Comparison of ENCODE assay signal across 9 cellular contexts in the genomic region with DNA sequence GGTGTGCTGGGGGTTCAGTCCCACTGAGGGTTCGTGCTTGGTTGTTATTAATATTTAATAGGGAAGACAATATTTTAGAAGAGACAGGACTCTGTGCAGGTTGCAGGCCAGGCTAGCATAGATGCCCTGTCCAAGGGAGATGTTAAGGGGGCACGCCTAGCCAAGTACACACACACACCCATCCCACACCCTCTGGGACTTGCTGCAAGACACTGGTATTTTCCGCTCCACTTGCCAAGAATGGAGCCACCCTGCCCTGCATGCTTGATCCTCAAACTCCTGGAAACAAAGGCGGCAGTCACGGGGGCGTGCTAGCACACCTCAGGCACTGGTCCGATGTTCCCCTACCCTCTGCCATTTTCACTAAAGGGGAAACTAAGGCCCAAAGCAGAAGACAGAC.
DNase-seq lines count a peak whose midpoint lies in the region; ATAC-seq, FAIRE-seq and TF ChIP-seq lines count a peak whose summit lies in the region.
"Had no signal": no experiment of that assay in that cellular context is flagged by ENCODE, and none has a peak within 500 bp of the region (broad histone marks: within the 10 kb centered on the region; RNA-seq: fewer than 3 reads in every experiment).

No MANE protein-coding gene starts in this region.

- no peak for TF ChIP-seq EP300 in H1 (IDR thresholded peaks at IDR 0.05; ENCODE audit: borderline replicate concordance in 1 of 2, low read depth in 2 of 2, low read length in 2 of 2)

- no peak overlapping the region for H4K91ac ChIP-seq in H1 (replicated peaks; ENCODE audit: insufficient read length, low read length)

- CTCF ChIA-PET in PC-3 (lab: Charles Lee) = no interaction called here
- CTCF ChIA-PET in H1 (lab: Charles Lee; ENCODE audit: partially characterized antibody) = interaction anchor here (0.6 to 7.6 kb wide), 7 partner anchors 11 to 493 kb away, joined by 3 to 63 read pairs (median 5); no protein-coding TSS in a partner anchor
- CTCF ChIA-PET in GM10248 (lab: Yijun Ruan, JAX) = no interaction called here

- POLR2A ChIA-PET in PC-3 (lab: Charles Lee; ENCODE audit: unreplicated experiment) = interaction anchor here (0.5 kb wide), 1 partner anchor 201 kb away, joined by 6 read pairs; no protein-coding TSS in a partner anchor
- POLR2A ChIA-PET in H1 (lab: Charles Lee; ENCODE audit: partially characterized antibody) = interaction anchor here (1.5 to 4.8 kb wide), 2 partner anchors 11 to 86 kb away, joined by 3 to 24 read pairs; no protein-coding TSS in a partner anchor
- POLR2A ChIA-PET in GM10248 (lab: Yijun Ruan, JAX) = no interaction called here

- H3K9ac ChIP-seq in PC-3 (ENCODE audit: low read length) (no peak overlapping the region), H1 (replicated peaks in 1 of 4; ENCODE audit: extremely low read depth in 1 of 4, low read depth in 3 of 4, low read length in 3 of 4) (no peak overlapping the region; a peak in 1 of 7 replicates)

- H3K36me3 ChIP-seq in PC-3 (ENCODE audit: low read depth, low read length) = no peaks in the 10 kb centered on the region
- no peaks in the 10 kb centered on the region for H3K36me3 ChIP-seq in H1 (ENCODE audit: control insufficient read depth in 2 of 4, insufficient read depth in 4 of 4, low read length in 3 of 4)
- H3K36me3 ChIP-seq in mucosa of descending colon (ENCODE audit: low read depth) = no peaks in the 10 kb centered on the region

- H2BK15ac ChIP-seq in H1 (ENCODE audit: low read length) = no peak overlapping the region

- H3K14ac ChIP-seq in H1 (ENCODE audit: insufficient read length) = no peak overlapping the region

- no peak for FAIRE-seq in H1 (lab: Jason Lieb, UNC)
- FAIRE-seq: H54 had no signal

- no peak overlapping the region; the same call in 1 of the 2 replicates for H2BK20ac ChIP-seq in H1 (ENCODE audit: low read length)

- H3K27ac ChIP-seq in PC-3 (ENCODE audit: low read length) (no peak overlapping the region), H1 (ENCODE audit: low read depth, low read length) (no peak overlapping the region), temporal lobe (ENCODE audit: low read depth, low read length) (peak overlapping the region; percentile 94)
- H3K27ac ChIP-seq: SK-N-MC had no signal

- no peak overlapping the region for H4K5ac ChIP-seq in H1 (ENCODE audit: insufficient read length, low read depth, low read length)

- no peak overlapping the region for H2BK120ac ChIP-seq in H1 (replicated peaks; ENCODE audit: low read depth, low read length)

- H3K4me2 ChIP-seq in PC-3 (ENCODE audit: low read length) (no peak overlapping the region), H1 (ENCODE audit: insufficient read depth in 1 of 2, low read depth in 2 of 2, low read length in 2 of 2) (peak overlapping the region in 1 of 2 experiments; percentile 19; a peak in 1 of 4 replicates)

- intact Hi-C loops in PC-3 (cut with micrococcal nuclease) = no loop called here
- intact Hi-C loops in mucosa of descending colon (cut with DNase I, micrococcal nuclease) = no loop called here

- H3F3A ChIP-seq in PC-3 (ENCODE audit: low read length, unreplicated experiment) = no peaks in the 10 kb centered on the region

- H2BK5ac ChIP-seq in H1 (ENCODE audit: low read depth, low read length) = no peak overlapping the region

- TF ChIP-seq RAD21 in H1 (IDR thresholded peaks at IDR 0.05 in 1 of 2, conservative IDR thresholded peaks at IDR 0.05 in 1 of 2; ENCODE audit: low read depth in 2 of 2, low read length in 2 of 2) = no peak

- peak; percentile 54; the same call in 1 of the 2 replicates for ATAC-seq in PC-3
- ATAC-seq in mucosa of descending colon = peak; percentile 81

- no peak overlapping the region for H3K18ac ChIP-seq in H1 (ENCODE audit: extremely low read depth, low read length)

- H3K4ac ChIP-seq in H1 (replicated peaks; ENCODE audit: insufficient read length, low read depth, low read length) = no peak overlapping the region

- H3K9me3 ChIP-seq in PC-3 (ENCODE audit: low read length) (no peaks in the 10 kb centered on the region), H1 (ENCODE audit: insufficient read depth in 2 of 2, low read depth in 1 of 2, low read length in 1 of 2) (no peaks in the 10 kb centered on the region), mucosa of descending colon (no peaks in the 10 kb centered on the region)

- H3K79me2 ChIP-seq in PC-3 (ENCODE audit: low read length) (no peaks in the 10 kb centered on the region), H1 (ENCODE audit: control insufficient read depth in 1 of 2, insufficient read depth in 2 of 2, low read length in 2 of 2) (peaks cover 4 to 99% of the 10 kb centered on the region in 2 experiments; a peak in 3 of 4 replicates)

- H2AK5ac ChIP-seq in H1 (ENCODE audit: low read depth, low read length) = peak overlapping the region; percentile 78

- H4K8ac ChIP-seq in H1 (ENCODE audit: extremely low read depth, insufficient read depth, low read length) = no peak overlapping the region; the same call in 1 of the 2 replicates

- no peaks in the 10 kb centered on the region for H3K9me2 ChIP-seq in PC-3 (replicated peaks; ENCODE audit: low read length)

- H4K20me1 ChIP-seq in PC-3 (ENCODE audit: low read length) = no peaks in the 10 kb centered on the region
- peaks cover 22 to 43% of the 10 kb centered on the region in 2 experiments for H4K20me1 ChIP-seq in H1 (replicated peaks in 1 of 2; ENCODE audit: control insufficient read depth in 1 of 2, insufficient read depth in 2 of 2, low read length in 2 of 2)

- no TSS peak for BruUV-seq in PC-3 (replicated peaks; lab: Mats Ljungman, UMichigan)

- H3K27me3 ChIP-seq in PC-3 (ENCODE audit: low read length) = no peaks in the 10 kb centered on the region
- H3K27me3 ChIP-seq in H1 (replicated peaks in 1 of 4; ENCODE audit: control insufficient read depth in 3 of 4, extremely low read depth in 1 of 4, insufficient read depth in 3 of 4, low read length in 3 of 4) = no peaks in the 10 kb centered on the region

- 86% methylated on average over 7 of the region's 7 CpGs; no CpG with 5 or more reads in 1 of the 2 experiments for WGBS in H1 (ENCODE audit: extremely low coverage in 1 of 2, insufficient coverage in 1 of 2, insufficient read length in 1 of 2, insufficient replicate concordance in 2 of 2, low coverage in 1 of 2, low lambda C conversion rate in 2 of 2, missing lambda C conversion rate in 1 of 2), 2 experiments

- no peak for TF ChIP-seq POLR2A in H1 (IDR thresholded peaks at IDR 0.05; ENCODE audit: control extremely low read depth in 1 of 2, low read depth in 2 of 2, low read length in 2 of 2)

- H3K23me2 ChIP-seq in H1 (ENCODE audit: low read depth, low read length) = no peaks in the 10 kb centered on the region

- no peak overlapping the region for H3K56ac ChIP-seq in H1 (replicated peaks; ENCODE audit: insufficient read length, low read depth, low read length)

- peaks cover 52% of the 10 kb centered on the region for H3K79me1 ChIP-seq in H1 (ENCODE audit: low read depth, low read length)

- H2AFZ ChIP-seq in PC-3 (ENCODE audit: low read length) = no peak overlapping the region
- no peak overlapping the region for H2AFZ ChIP-seq in H1 (ENCODE audit: low read length)

- DNase-seq in PC-3 (no peak), H1 (ENCODE audit: low read depth in 1 of 2, low spot score in 2 of 2) (no peak), mucosa of descending colon (peak; percentile 79 to 91 (median 81)), GM03348 (ENCODE audit: low spot score) (no peak), NCI-H187 treated with DMSO at 0.1 percent for 48 hours (lab: John Stamatoyannopoulos, UW) (no peak), GM10248 (ENCODE audit: extremely low spot score) (no peak)

- H3K4me1 ChIP-seq in PC-3 (ENCODE audit: insufficient read depth, low read length) = no peaks in the 10 kb centered on the region
- H3K4me1 ChIP-seq in H1 (replicated peaks in 1 of 4; ENCODE audit: control insufficient read depth in 3 of 4, insufficient read depth in 4 of 4, low read length in 3 of 4) = peaks cover 10 to 34% (median 20%) of the 10 kb centered on the region in 4 experiments
- H3K4me1 ChIP-seq in mucosa of descending colon (ENCODE audit: low read depth) = peaks cover 35% of the 10 kb centered on the region

- H3K4me3 ChIP-seq in PC-3 (ENCODE audit: low read length) (no peak overlapping the region), H1 (ENCODE audit: extremely low read depth in 1 of 4, insufficient read depth in 2 of 4, low read depth in 3 of 4, low read length in 4 of 4) (no peak overlapping the region), mucosa of descending colon (no peak overlapping the region)
- H3K4me3 ChIP-seq: SK-N-MC had no signal

- H2BK12ac ChIP-seq in H1 (ENCODE audit: low read depth, low read length) = peak overlapping the region; percentile 50; the same call in 1 of the 2 replicates

- TF ChIP-seq CTCF in PC-3 (conservative IDR thresholded peaks at IDR 0.05; ENCODE audit: low read depth, low read length) (no peak), H1 (IDR thresholded peaks at IDR 0.05; ENCODE audit: control extremely low read depth in 1 of 3, insufficient read depth in 1 of 3, low read depth in 1 of 3, low read length in 3 of 3) (no peak), mucosa of descending colon (IDR thresholded peaks at IDR 0.05) (no peak), GM10248 (IDR thresholded peaks at IDR 0.05; ENCODE audit: control extremely low read depth, extremely low read depth, low read depth, missing control alignments) (no peak)

- no peak overlapping the region for H3K23ac ChIP-seq in H1 (ENCODE audit: insufficient read length)

TF ChIP-seq in H1, 55 proteins besides CTCF, POLR2A, EP300 and RAD21 (continues in another document):
- TF ChIP-seq EZH2 (IDR thresholded peaks at IDR 0.05; ENCODE audit: low read depth, low read length, severe bottlenecking) (no peak), TBP (IDR thresholded peaks at IDR 0.05; ENCODE audit: low read depth, low read length) (no peak), ZNF274 (IDR thresholded peaks at IDR 0.05; ENCODE audit: borderline replicate concordance, extremely low read depth, low read length) (no peak), SUZ12 (IDR thresholded peaks at IDR 0.05; ENCODE audit: low read length) (no peak), RNF2 (IDR thresholded peaks at IDR 0.05; ENCODE audit: borderline replicate concordance, low read depth, low read length, missing control alignments, poor library complexity, severe bottlenecking) (no peak), SRF (IDR thresholded peaks at IDR 0.05; ENCODE audit: low read depth, low read length) (no peak), KDM1A (IDR thresholded peaks at IDR 0.05; ENCODE audit: borderline replicate concordance, low read length) (no peak), RFX5 (IDR thresholded peaks at IDR 0.05; ENCODE audit: borderline replicate concordance, low read depth, low read length) (no peak), GABPA (IDR thresholded peaks at IDR 0.05; ENCODE audit: borderline replicate concordance, insufficient read depth, low read length) (no peak), KDM4A (IDR thresholded peaks at IDR 0.05; ENCODE audit: low read depth, low read length, severe bottlenecking) (no peak), SAP30 (IDR thresholded peaks at IDR 0.05; ENCODE audit: insufficient read depth, insufficient replicate concordance, low read length) (no peak), MAFK (IDR thresholded peaks at IDR 0.05; ENCODE audit: low read depth, low read length) (no peak), CHD1 (IDR thresholded peaks at IDR 0.05; ENCODE audit: low read depth, low read length) (no peak), KDM5A (IDR thresholded peaks at IDR 0.05; ENCODE audit: low read length) (no peak)

Comparison
In these comparisons a context has a peak if more than half of its experiments do, and no peak if none do; other contexts are left out.
1. DNase-seq: peak in mucosa of descending colon (3 of 3); none in PC-3 (single experiment), H1 (0 of 2), GM03348 (single experiment), NCI-H187 treated with DMSO at 0.1 percent for 48 hours (single experiment) and GM10248 (single experiment).